14 cellular contexts compared by ENCODE assay signal in the genomic region with DNA sequence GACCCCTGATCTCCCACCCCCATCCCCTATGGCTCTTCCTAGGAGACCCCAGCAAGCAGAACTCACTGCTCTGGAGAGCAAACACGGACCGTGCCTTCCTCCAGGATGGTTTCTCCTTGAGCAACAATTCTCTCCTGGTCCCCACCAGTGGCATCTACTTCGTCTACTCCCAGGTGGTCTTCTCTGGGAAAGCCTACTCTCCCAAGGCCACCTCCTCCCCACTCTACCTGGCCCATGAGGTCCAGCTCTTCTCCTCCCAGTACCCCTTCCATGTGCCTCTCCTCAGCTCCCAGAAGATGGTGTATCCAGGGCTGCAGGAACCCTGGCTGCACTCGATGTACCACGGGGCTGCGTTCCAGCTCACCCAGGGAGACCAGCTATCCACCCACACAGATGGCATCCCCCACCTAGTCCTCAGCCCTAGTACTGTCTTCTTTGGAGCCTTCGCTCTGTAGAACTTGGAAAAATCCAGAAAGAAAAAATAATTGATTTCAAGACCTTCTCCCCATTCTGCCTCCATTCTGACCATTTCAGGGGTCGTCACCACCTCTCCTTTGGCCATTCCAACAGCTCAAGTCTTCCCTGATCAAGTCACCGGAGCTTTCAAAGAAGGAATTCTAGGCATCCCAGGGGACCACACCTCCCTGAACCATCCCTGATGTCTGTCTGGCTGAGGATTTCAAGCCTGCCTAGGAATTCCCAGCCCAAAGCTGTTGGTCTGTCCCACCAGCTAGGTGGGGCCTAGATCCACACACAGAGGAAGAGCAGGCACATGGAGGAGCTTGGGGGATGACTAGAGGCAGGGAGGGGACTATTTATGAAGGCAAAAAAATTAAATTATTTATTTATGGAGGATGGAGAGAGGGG. TPM values are rescaled to one million over a fixed set of nuclear protein-coding genes. Genes with fewer than 3 reads are reported as not detected.
DNase-seq lines count a peak whose midpoint lies in the region; ATAC-seq and TF ChIP-seq lines count a peak whose summit lies in the region.
"Had no signal": no experiment of that assay in that cellular context is flagged by ENCODE, and none has a peak within 500 bp of the region (broad histone marks: within the 10 kb centered on the region; RNA-seq: fewer than 3 reads in every experiment).

No MANE protein-coding gene starts in this region.

- H2AFZ ChIP-seq in GM23338, result 0 out of 2 replicates have a peak overlapping the region, but pooled peaks have one; percentile 47

- no peaks in the 10 kb centered on the region for H3K9me3 Mint-ChIP-seq in activated CD4-positive, alpha-beta T cell treated with anti-CD3 and anti-CD28 coated beads for 36 hours (ENCODE audit: low read depth)
- H3K9me3 Mint-ChIP-seq in GM23338 (no peaks in the 10 kb centered on the region; the same call in 2 of the 3 replicates), nephron progenitor cell (no peaks in the 10 kb centered on the region), Calu3 (ENCODE audit: low read depth, unreplicated experiment) (no peaks in the 10 kb centered on the region)
- H3K9me3 Mint-ChIP-seq in activated naive CD8-positive, alpha-beta T cell treated with anti-CD3 and anti-CD28 coated beads for 36 hours, result no peaks in the 10 kb centered on the region

- no peaks in the 10 kb centered on the region for H3K27me3 ChIP-seq in GM23338 (ENCODE audit: insufficient read depth)
- H3K27me3 ChIP-seq: brain microvascular endothelial cell had no signal

- no peak overlapping the region for H3K4me3 ChIP-seq in GM23338
- H3K4me3 ChIP-seq: A549, suprapubic skin had no signal

- peaks cover 75% of the 10 kb centered on the region for H3K4me1 Mint-ChIP-seq in activated CD4-positive, alpha-beta T cell treated with anti-CD3 and anti-CD28 coated beads for 36 hours
- H3K4me1 Mint-ChIP-seq in GM23338 (peaks cover 11% of the 10 kb centered on the region), nephron progenitor cell (peaks cover 37% of the 10 kb centered on the region), Calu3 (ENCODE audit: low read depth, unreplicated experiment) (no peaks in the 10 kb centered on the region)
- H3K4me1 Mint-ChIP-seq in activated naive CD8-positive, alpha-beta T cell treated with anti-CD3 and anti-CD28 coated beads for 36 hours, result peaks cover 66% of the 10 kb centered on the region

- H3K4me1 ChIP-seq in GM23338 (ENCODE audit: insufficient read depth), result no peaks in the 10 kb centered on the region
- H3K4me1 ChIP-seq: A549 had no signal

- no peaks in the 10 kb centered on the region for H4K20me1 ChIP-seq in GM23338 (replicated peaks; ENCODE audit: insufficient read depth)

- TF ChIP-seq CTCF in GM23338 (conservative IDR thresholded peaks at IDR 0.05; ENCODE audit: low read depth in 2 of 2), result no peak
- TF ChIP-seq CTCF in nephron progenitor cell (IDR thresholded peaks at IDR 0.05), result no peak
- no peak for TF ChIP-seq CTCF in Calu3 (IDR thresholded peaks at IDR 0.05; ENCODE audit: unreplicated experiment)

- peaks cover 45% of the 10 kb centered on the region for H3K36me3 Mint-ChIP-seq in activated CD4-positive, alpha-beta T cell treated with anti-CD3 and anti-CD28 coated beads for 36 hours (ENCODE audit: low read depth)
- H3K36me3 Mint-ChIP-seq in GM23338 (ENCODE audit: low read depth) (no peaks in the 10 kb centered on the region; the same call in 2 of the 3 replicates), nephron progenitor cell (ENCODE audit: low read depth) (no peaks in the 10 kb centered on the region), Calu3 (ENCODE audit: insufficient read depth, unreplicated experiment) (no peaks in the 10 kb centered on the region)
- H3K36me3 Mint-ChIP-seq in activated naive CD8-positive, alpha-beta T cell treated with anti-CD3 and anti-CD28 coated beads for 36 hours, result peaks cover 61% of the 10 kb centered on the region

- H3K4me3 Mint-ChIP-seq in activated CD4-positive, alpha-beta T cell treated with anti-CD3 and anti-CD28 coated beads for 36 hours, result peak overlapping the region; percentile 97
- H3K4me3 Mint-ChIP-seq in GM23338 (no peak overlapping the region; the same call in 2 of the 3 replicates), nephron progenitor cell (no peak overlapping the region), Calu3 (ENCODE audit: low read depth, unreplicated experiment) (no peak overlapping the region)
- H3K4me3 Mint-ChIP-seq in activated naive CD8-positive, alpha-beta T cell treated with anti-CD3 and anti-CD28 coated beads for 36 hours, result peak overlapping the region; percentile 93

- H3K27ac Mint-ChIP-seq in activated CD4-positive, alpha-beta T cell treated with anti-CD3 and anti-CD28 coated beads for 36 hours, result peak overlapping the region; percentile 98
- H3K27ac Mint-ChIP-seq in GM23338 (no peak overlapping the region), nephron progenitor cell (peak overlapping the region; percentile 40), Calu3 (ENCODE audit: unreplicated experiment) (no peak overlapping the region)
- peak overlapping the region; percentile 99 for H3K27ac Mint-ChIP-seq in activated naive CD8-positive, alpha-beta T cell treated with anti-CD3 and anti-CD28 coated beads for 36 hours

- H3K9me2 ChIP-seq in GM23338 (ENCODE audit: insufficient read depth), result no peaks in the 10 kb centered on the region

- ATAC-seq in activated CD4-positive, alpha-beta T cell treated with anti-CD3 and anti-CD28 coated beads for 36 hours, result no peak
- no peak for ATAC-seq in GM23338
- no peak for ATAC-seq in HG03460 (IDR thresholded peaks at IDR 0.05; ENCODE audit: unreplicated experiment)
- ATAC-seq in GM21360 (IDR thresholded peaks at IDR 0.05; ENCODE audit: unreplicated experiment), result no peak

- H3K27me3 Mint-ChIP-seq in activated CD4-positive, alpha-beta T cell treated with anti-CD3 and anti-CD28 coated beads for 36 hours, result no peaks in the 10 kb centered on the region
- H3K27me3 Mint-ChIP-seq in GM23338 (ENCODE audit: insufficient read depth, low read depth, poor library complexity) (peaks cover 20% of the 10 kb centered on the region), nephron progenitor cell (ENCODE audit: low read depth, poor library complexity) (peaks cover 53% of the 10 kb centered on the region), Calu3 (ENCODE audit: unreplicated experiment) (peaks cover 67% of the 10 kb centered on the region)
- H3K27me3 Mint-ChIP-seq in activated naive CD8-positive, alpha-beta T cell treated with anti-CD3 and anti-CD28 coated beads for 36 hours, result no peaks in the 10 kb centered on the region

- POLR2A ChIA-PET in activated CD4-positive, alpha-beta T cell treated with anti-CD3 and anti-CD28 coated beads for 36 hours (lab: Charles Lee), result interaction anchor here (0.5 to 4.9 kb wide), 5 partner anchors 8 to 1724 kb away, joined by 3 to 43 read pairs (median 3); a partner anchor contains a TSS

- BruUV-seq in Calu3 (replicated peaks; lab: Mats Ljungman, UMichigan), result no TSS peak

- H3K36me3 ChIP-seq in GM23338 (ENCODE audit: insufficient read depth), result no peaks in the 10 kb centered on the region
- H3K36me3 ChIP-seq: brain microvascular endothelial cell, suprapubic skin had no signal

- no peaks in the 10 kb centered on the region for H3F3A ChIP-seq in GM23338 (replicated peaks; ENCODE audit: low read depth)

- intact Hi-C loops in activated CD4-positive, alpha-beta T cell treated with anti-CD3 and anti-CD28 coated beads for 36 hours (cut with DNase I, micrococcal nuclease), result loop anchor here in 1 of 2 experiments (2.0 to 10.0 kb wide), 6 partner anchors 15 to 1229 kb away; a partner anchor contains a TSS
- intact Hi-C loops in Calu3 (cut with micrococcal nuclease; ENCODE audit: unreplicated experiment), result no loop called here

- CTCF ChIA-PET in activated CD4-positive, alpha-beta T cell treated with anti-CD3 and anti-CD28 coated beads for 36 hours (lab: Charles Lee), result interaction anchor here (0.6 to 28.5 kb wide), 6 partner anchors 9 to 1396 kb away, joined by 3 to 873 read pairs (median 28); a partner anchor contains a TSS
- CTCF ChIA-PET in Calu3 (lab: Charles Lee), result interaction anchor here (0.5 to 2.3 kb wide), 3 partner anchors 10 to 14 kb away, joined by 3 to 8 read pairs (median 3); no protein-coding TSS in a partner anchor

- no peak for DNase-seq in activated CD4-positive, alpha-beta T cell treated with anti-CD3 and anti-CD28 coated beads for 36 hours
- no peak for DNase-seq in activated CD4-positive, alpha-beta T cell treated with anti-CD3 and anti-CD28 coated beads, Interleukin-2, amount 50 U/mL, for 4 hours
- no peak for DNase-seq in GM23338 (ENCODE audit: low spot score)
- no peak for DNase-seq in activated naive CD8-positive, alpha-beta T cell treated with anti-CD3 and anti-CD28 coated beads for 36 hours
- no peak for DNase-seq in nephron progenitor cell
- DNase-seq in Calu3, result no peak
- DNase-seq: brain microvascular endothelial cell, occipital lobe had no signal

- H3K4me2 ChIP-seq in GM23338, result no peak overlapping the region
- H3K4me2 ChIP-seq: A549 had no signal

- H3K79me2 ChIP-seq in GM23338 (replicated peaks; ENCODE audit: insufficient read depth), result no peaks in the 10 kb centered on the region

- H3K27ac ChIP-seq in GM23338 (ENCODE audit: low read depth), result no peak overlapping the region
- H3K27ac ChIP-seq: A549, brain microvascular endothelial cell, suprapubic skin had no signal

RNA-seq across cellular contexts. Expression of a gene that starts 1.4 kb away (rescaled TPM):
- total RNA-seq in activated CD4-positive, alpha-beta T cell treated with anti-CD3 and anti-CD28 coated beads for 36 hours, result 100 to 1,000 TPM; 396 to 570 TPM
- total RNA-seq in GM23338 (2014; rRNA removed; shearing (Covaris generic)), result not detected in 2 replicates
- not detected in 2 replicates for polyA plus RNA-seq in GM23338 (2016; fragmentation: Nextera tagmentation; extraction: Ambion mirVana)
- total RNA-seq in activated naive CD8-positive, alpha-beta T cell treated with anti-CD3 and anti-CD28 coated beads for 36 hours, result 100 to 1,000 TPM; 328 to 335 TPM
- not detected in 2 replicates for total RNA-seq in Calu3 (2022)
- total RNA-seq: lung microvascular endothelial cell, occipital lobe, skeletal muscle tissue had no signal

RNA-seq across cellular contexts. Expression of a gene that starts 1.9 kb away (rescaled TPM):
- total RNA-seq in activated CD4-positive, alpha-beta T cell treated with anti-CD3 and anti-CD28 coated beads for 36 hours, result 10 to 100 TPM; 82.3 to 93.3 TPM
- total RNA-seq in GM23338 (2014; rRNA removed; shearing (Covaris generic)), result not detected in 2 replicates
- polyA plus RNA-seq in GM23338 (2016; fragmentation: Nextera tagmentation; extraction: Ambion mirVana), result 0.11 TPM in 1 of 2 replicates, not detected in the other
- 100 to 1,000 TPM; 114 to 115 TPM for total RNA-seq in activated naive CD8-positive, alpha-beta T cell treated with anti-CD3 and anti-CD28 coated beads for 36 hours
- total RNA-seq in Calu3 (2022), result 0.22 and 0.68 TPM in 2 replicates
- total RNA-seq: lung microvascular endothelial cell, occipital lobe, skeletal muscle tissue had no signal
- polyA plus RNA-seq: A549 had no signal

RNA-seq across cellular contexts. Expression of a gene that starts 8.8 kb away (rescaled TPM):
- total RNA-seq in activated CD4-positive, alpha-beta T cell treated with anti-CD3 and anti-CD28 coated beads for 36 hours, result 10 to 100 TPM; 44.9 to 73.3 TPM
- not detected in 2 replicates for total RNA-seq in GM23338 (2014; rRNA removed; shearing (Covaris generic))
- 0.83 and 1.7 TPM in 2 replicates for polyA plus RNA-seq in GM23338 (2016; fragmentation: Nextera tagmentation; extraction: Ambion mirVana)
- total RNA-seq in activated naive CD8-positive, alpha-beta T cell treated with anti-CD3 and anti-CD28 coated beads for 36 hours, result 100 to 1,000 TPM; 273 TPM
- total RNA-seq in Calu3 (2022), result 0.44 and 1.4 TPM in 2 replicates
- total RNA-seq: suprapubic skin had no signal

RNA-seq across cellular contexts. Expression of a gene that starts 12.6 kb away (rescaled TPM):
- total RNA-seq in activated CD4-positive, alpha-beta T cell treated with anti-CD3 and anti-CD28 coated beads for 36 hours, result 10 to 100 TPM in 1 of 2 experiments, 1 to 10 TPM in 1; 9.1 to 11.1 TPM
- not detected in 2 replicates for total RNA-seq in GM23338 (2014; rRNA removed; shearing (Covaris generic))
- 0.37 TPM in 1 of 2 replicates, not detected in the other for polyA plus RNA-seq in GM23338 (2016; fragmentation: Nextera tagmentation; extraction: Ambion mirVana)
- total RNA-seq in activated naive CD8-positive, alpha-beta T cell treated with anti-CD3 and anti-CD28 coated beads for 36 hours, result 10 to 100 TPM; 29.1 TPM
- total RNA-seq in Calu3 (2022), result 0.94 TPM in 1 of 2 replicates, not detected in the other
- total RNA-seq: lung microvascular endothelial cell had no signal

RNA-seq across cellular contexts. Expression of a gene that starts 19.3 kb away (rescaled TPM):
- 1 to 10 TPM; 5.4 to 6.6 TPM for total RNA-seq in activated CD4-positive, alpha-beta T cell treated with anti-CD3 and anti-CD28 coated beads for 36 hours
- total RNA-seq in GM23338 (2014; rRNA removed; shearing (Covaris generic)), result not detected in 2 replicates
- not detected in 2 replicates for polyA plus RNA-seq in GM23338 (2016; fragmentation: Nextera tagmentation; extraction: Ambion mirVana)
- 10 to 100 TPM; 28.7 to 31.2 TPM for total RNA-seq in activated naive CD8-positive, alpha-beta T cell treated with anti-CD3 and anti-CD28 coated beads for 36 hours
- not detected in 2 replicates for total RNA-seq in Calu3 (2022)
- total RNA-seq: lung microvascular endothelial cell, occipital lobe, skeletal muscle tissue, suprapubic skin had no signal
- polyA plus RNA-seq: A549 had no signal

Comparison
In these comparisons a context has a peak if more than half of its experiments do, and no peak if none do; other contexts are left out.
1. H3K27ac Mint-ChIP-seq: peak in activated CD4-positive, alpha-beta T cell treated with anti-CD3 and anti-CD28 coated beads for 36 hours (single experiment), activated naive CD8-positive, alpha-beta T cell treated with anti-CD3 and anti-CD28 coated beads for 36 hours (single experiment) and nephron progenitor cell (single experiment); none in GM23338 (single experiment) and Calu3 (single experiment).
2. H3K4me3 Mint-ChIP-seq: peak in activated CD4-positive, alpha-beta T cell treated with anti-CD3 and anti-CD28 coated beads for 36 hours (single experiment) and activated naive CD8-positive, alpha-beta T cell treated with anti-CD3 and anti-CD28 coated beads for 36 hours (single experiment); none in GM23338 (single experiment), nephron progenitor cell (single experiment) and Calu3 (single experiment).
3. RNA of a gene that starts 1.4 kb away (total RNA-seq): 396 to 570 TPM in activated CD4-positive, alpha-beta T cell treated with anti-CD3 and anti-CD28 coated beads for 36 hours and 328 to 335 TPM in activated naive CD8-positive, alpha-beta T cell treated with anti-CD3 and anti-CD28 coated beads for 36 hours; not detected in Calu3 and not detected in GM23338; every median in the first group is over 100 times any median in the second.
4. RNA of a gene that starts 1.9 kb away (total RNA-seq): 114 to 115 TPM in activated naive CD8-positive, alpha-beta T cell treated with anti-CD3 and anti-CD28 coated beads for 36 hours and 82.3 to 93.3 TPM in activated CD4-positive, alpha-beta T cell treated with anti-CD3 and anti-CD28 coated beads for 36 hours; 0.22 to 0.68 TPM in Calu3 and not detected in GM23338; every median in the first group is over 10 times any median in the second.
5. RNA of a gene that starts 8.8 kb away (total RNA-seq): 273 TPM in activated naive CD8-positive, alpha-beta T cell treated with anti-CD3 and anti-CD28 coated beads for 36 hours and 44.9 to 73.3 TPM in activated CD4-positive, alpha-beta T cell treated with anti-CD3 and anti-CD28 coated beads for 36 hours; 0.44 to 1.4 TPM in Calu3 and not detected in GM23338; every median in the first group is over 10 times any median in the second.